ENCODE assay signal across 8 cellular contexts in the genomic region with DNA sequence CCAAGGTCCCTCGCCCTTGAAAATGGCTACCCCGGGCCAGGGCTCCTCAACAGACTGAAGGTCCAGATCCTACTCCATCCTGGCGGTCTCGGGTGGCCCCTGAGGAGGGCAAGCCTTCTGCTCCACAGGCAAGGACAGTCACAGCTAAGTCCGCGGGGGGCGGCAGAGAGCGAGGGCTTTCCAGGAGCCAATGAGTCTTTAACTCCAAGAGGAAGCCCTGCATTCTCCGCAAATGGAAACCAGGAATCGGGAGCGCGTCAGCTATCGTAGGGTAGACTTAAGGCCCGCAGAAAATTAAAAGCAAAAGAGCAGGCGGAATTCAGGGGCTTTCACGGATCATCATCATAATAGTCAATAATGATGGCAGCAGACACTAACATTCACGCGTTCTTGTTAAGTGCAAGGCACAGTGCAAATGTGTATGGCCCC.
DNase-seq lines count a peak whose midpoint lies in the region; ATAC-seq and TF ChIP-seq lines count a peak whose summit lies in the region.

No MANE protein-coding gene starts in this region.

- H3K4me3 ChIP-seq in DND-41 (ENCODE audit: low read depth in 1 of 2, low read length in 2 of 2) (peak overlapping the region; percentile 89 to 95), GM23248 (peak overlapping the region; percentile 80), Karpas-422 (ENCODE audit: low read length) (peak overlapping the region; percentile 89), RWPE2 (ENCODE audit: severe bottlenecking) (peak overlapping the region; percentile 60), stomach smooth muscle (ENCODE audit: low read length in 2 of 2) (peak overlapping the region; percentile 95 to 99)

- peaks cover 7% of the 10 kb centered on the region for H3K4me1 Mint-ChIP-seq in nephron

- H3K9ac ChIP-seq in DND-41 (ENCODE audit: low read depth, low read length) = peak overlapping the region; percentile 92
- H3K9ac ChIP-seq in GM23248 = peak overlapping the region; percentile 79
- peak overlapping the region; percentile 84 for H3K9ac ChIP-seq in Karpas-422 (ENCODE audit: low read length)
- peak overlapping the region; percentile 85 to 91 for H3K9ac ChIP-seq in stomach smooth muscle (ENCODE audit: low read length in 2 of 2)

- H3K36me3 Mint-ChIP-seq in nephron (ENCODE audit: low read depth) = no peaks in the 10 kb centered on the region

- H3K27ac ChIP-seq in DND-41 (ENCODE audit: low read length) (peak overlapping the region; percentile 99), GM23248 (peak overlapping the region; percentile 46), Karpas-422 (ENCODE audit: low read length) (peak overlapping the region; percentile 21; the same call in 1 of the 2 replicates), RWPE2 (ENCODE audit: poor library complexity, severe bottlenecking) (peak overlapping the region; percentile 97), stomach smooth muscle (ENCODE audit: low read length) (peak overlapping the region; percentile 87)

- no peaks in the 10 kb centered on the region; the same call in 1 of the 2 replicates for H3F3A ChIP-seq in GM23248 (ENCODE audit: insufficient read depth)

- peaks cover 4% of the 10 kb centered on the region for H3K9me3 Mint-ChIP-seq in nephron

- no peaks in the 10 kb centered on the region for H3K27me3 ChIP-seq in DND-41 (ENCODE audit: insufficient read depth, low read length, poor library complexity)
- H3K27me3 ChIP-seq in GM23248 (replicated peaks; ENCODE audit: insufficient read depth) = no peaks in the 10 kb centered on the region
- H3K27me3 ChIP-seq in Karpas-422 (ENCODE audit: low read length) = no peaks in the 10 kb centered on the region
- H3K27me3 ChIP-seq in RWPE2 (ENCODE audit: insufficient read depth, poor library complexity, severe bottlenecking) = no peaks in the 10 kb centered on the region
- H3K27me3 ChIP-seq in stomach smooth muscle (ENCODE audit: control insufficient read depth in 1 of 2, insufficient read depth in 2 of 2, low read length in 2 of 2) = no peaks in the 10 kb centered on the region

- peak overlapping the region; percentile 91 to 96 (median 95) for H3K4me3 Mint-ChIP-seq in nephron

- in situ Hi-C loops in GM23248 (cut with MboI) = no loop called here

- H3K79me2 ChIP-seq in DND-41 (ENCODE audit: insufficient read depth, low read length) = peaks cover 58% of the 10 kb centered on the region
- H3K79me2 ChIP-seq in GM23248 (ENCODE audit: insufficient read depth) = no peaks in the 10 kb centered on the region
- H3K79me2 ChIP-seq in Karpas-422 (ENCODE audit: low read length) = peaks cover 15% of the 10 kb centered on the region; the same call in 1 of the 2 replicates

- ATAC-seq in DND-41 (ENCODE audit: insufficient read depth, low read depth) (peak; percentile 74), RWPE2 (ENCODE audit: low read depth) (peak; percentile 85)

- 1 to 5% methylated on average over 18 of the region's 18 CpGs for WGBS in GM23248 (ENCODE audit: low coverage in 1 of 2, low lambda C conversion rate in 2 of 2, missing lambda C conversion rate in 2 of 2), 2 experiments

- H3K4me1 ChIP-seq in DND-41 (ENCODE audit: insufficient read depth, low read length) (peaks cover 81% of the 10 kb centered on the region), GM23248 (ENCODE audit: insufficient read depth) (no peaks in the 10 kb centered on the region), Karpas-422 (ENCODE audit: low read length) (peaks cover 47% of the 10 kb centered on the region), RWPE2 (ENCODE audit: insufficient read depth, poor library complexity, severe bottlenecking) (peaks cover 40% of the 10 kb centered on the region), stomach smooth muscle (ENCODE audit: control insufficient read depth, insufficient read depth, low read length) (peaks cover 14% of the 10 kb centered on the region)

- peak overlapping the region; percentile 65 to 90 (median 89) for H3K27ac Mint-ChIP-seq in nephron

- H4K20me1 ChIP-seq in DND-41 (ENCODE audit: insufficient read depth, low read length) = 0 out of 2 replicates have a peak, but pooled peaks cover 3% of the 10 kb centered on the region
- H4K20me1 ChIP-seq in GM23248 (ENCODE audit: insufficient read depth) = no peaks in the 10 kb centered on the region
- H4K20me1 ChIP-seq in Karpas-422 (ENCODE audit: insufficient read depth, low read depth, low read length) = no peaks in the 10 kb centered on the region

- peak; percentile 79 for TF ChIP-seq CTCF in DND-41 (IDR thresholded peaks at IDR 0.05; ENCODE audit: borderline replicate concordance, extremely low read depth, low read length, poor library complexity, severe bottlenecking)
- TF ChIP-seq CTCF in RWPE2 (IDR thresholded peaks at IDR 0.05; ENCODE audit: poor library complexity, severe bottlenecking) = peak; percentile 44
- TF ChIP-seq CTCF in nephron (IDR thresholded peaks at IDR 0.05; ENCODE audit: unreplicated experiment in 3 of 3) = no peak

- DNase-seq in DND-41 (peak; percentile 90), GM23248 (peak; percentile 98), Karpas-422 (peak; percentile 95), RWPE2 (ENCODE audit: low spot score) (peak; percentile 93), activated gamma-delta T cell (lab: John Stamatoyannopoulos, UW) (peak; percentile 47), fibroblast of the conjunctiva (ENCODE audit: low read depth) (peak; percentile 89)

- no peaks in the 10 kb centered on the region for H3K9me3 ChIP-seq in DND-41 (ENCODE audit: insufficient read depth, low read length, severe bottlenecking)
- H3K9me3 ChIP-seq in GM23248 (ENCODE audit: low read depth) = no peaks in the 10 kb centered on the region
- H3K9me3 ChIP-seq in Karpas-422 (ENCODE audit: low read length) = no peaks in the 10 kb centered on the region
- no peaks in the 10 kb centered on the region for H3K9me3 ChIP-seq in RWPE2 (ENCODE audit: severe bottlenecking)
- H3K9me3 ChIP-seq in stomach smooth muscle (ENCODE audit: control insufficient read depth in 2 of 2, low read length in 2 of 2) = no peaks in the 10 kb centered on the region

- no peaks in the 10 kb centered on the region for H3K27me3 Mint-ChIP-seq in nephron (ENCODE audit: low read depth)

- H3K4me2 ChIP-seq in DND-41 (ENCODE audit: insufficient read depth, low read length) (peak overlapping the region; percentile 82), GM23248 (ENCODE audit: unreplicated experiment) (peak overlapping the region; percentile 81), Karpas-422 (ENCODE audit: low read depth, low read length, poor library complexity, severe bottlenecking) (peak overlapping the region; percentile 96)

- peak overlapping the region; percentile 89 for H2AFZ ChIP-seq in DND-41 (ENCODE audit: low read depth, low read length)
- H2AFZ ChIP-seq in GM23248 = peak overlapping the region; percentile 97
- peak overlapping the region; percentile 49; the same call in 1 of the 2 replicates for H2AFZ ChIP-seq in Karpas-422 (ENCODE audit: low read length)

- H3K36me3 ChIP-seq in DND-41 (ENCODE audit: insufficient read depth, low read length) (peaks cover 21% of the 10 kb centered on the region), GM23248 (ENCODE audit: low read depth) (no peaks in the 10 kb centered on the region), Karpas-422 (ENCODE audit: insufficient read depth, low read length) (no peaks in the 10 kb centered on the region), RWPE2 (ENCODE audit: low read depth) (peaks cover 5% of the 10 kb centered on the region; the same call in 1 of the 2 replicates), stomach smooth muscle (ENCODE audit: control insufficient read depth in 2 of 2, insufficient read depth in 2 of 2, low read length in 2 of 2) (no peaks in the 10 kb centered on the region)

- H3K9me2 ChIP-seq in GM23248 (ENCODE audit: insufficient read depth) (no peaks in the 10 kb centered on the region), Karpas-422 (replicated peaks; ENCODE audit: insufficient read depth, low read length) (no peaks in the 10 kb centered on the region)

Comparison
In these comparisons a context has a peak if more than half of its experiments do, and no peak if none do; other contexts are left out.
1. Peak in every context shown above with its lines: DNase-seq, ATAC-seq, H3K4me3 ChIP-seq and H3K27ac ChIP-seq.
2. DNase-seq: peak in every context shown above with its lines; median percentile 98 in GM23248; 95 in Karpas-422; 93 in RWPE2; 90 in DND-41; 89 in fibroblast of the conjunctiva; 47 in activated gamma-delta T cell.
3. H3K27ac ChIP-seq: peak in every context shown above with its lines; median percentile 99 in DND-41; 97 in RWPE2; 87 in stomach smooth muscle; 46 in GM23248; 21 in Karpas-422.
4. CTCF ChIP-seq: peak in DND-41 (single experiment) and RWPE2 (single experiment); none in nephron (0 of 3).